In the genomic region with DNA sequence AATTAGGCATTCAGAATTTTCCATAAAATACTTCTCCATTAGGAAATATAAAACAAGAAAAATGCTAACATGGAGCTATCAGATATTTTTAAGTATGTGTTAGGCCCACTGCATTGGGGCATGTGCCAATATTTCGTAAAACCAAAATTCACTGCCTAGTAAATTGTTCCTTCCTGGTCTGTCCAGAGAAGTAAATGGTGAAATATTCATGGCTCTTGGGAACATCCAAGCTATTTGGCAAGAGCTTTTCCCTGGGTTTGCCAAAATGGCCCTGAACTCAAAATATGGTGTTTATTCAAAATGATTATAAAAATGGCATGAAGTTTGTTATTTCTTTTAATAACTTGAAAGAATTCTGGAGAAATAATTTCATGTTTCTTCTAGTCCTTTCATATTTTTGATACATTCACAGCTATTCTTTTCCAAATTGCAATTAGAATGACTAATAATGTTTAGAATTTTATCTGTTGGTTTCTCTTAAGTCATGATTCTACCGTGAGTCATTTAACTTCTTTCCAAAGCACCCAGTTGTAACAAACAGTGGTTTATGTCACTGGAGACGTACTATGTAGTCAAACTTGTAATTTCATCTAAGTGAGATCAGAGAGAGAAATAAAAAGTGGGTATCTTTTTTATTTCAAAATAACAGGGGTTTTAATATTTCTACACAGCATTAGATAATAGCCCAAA, we compare ENCODE assay signal across 10 cellular contexts. TPM values are rescaled to one million over a fixed set of nuclear protein-coding genes. Genes with fewer than 3 reads are reported as not detected.
DNase-seq lines count a peak whose midpoint lies in the region; ATAC-seq and TF ChIP-seq lines count a peak whose summit lies in the region.
"Had no signal": no experiment of that assay in that cellular context is flagged by ENCODE, and none has a peak within 500 bp of the region (broad histone marks: within the 10 kb centered on the region; RNA-seq: fewer than 3 reads in every experiment).

No MANE protein-coding gene starts in this region.

- H3K9me3 Mint-ChIP-seq in effector memory CD8-positive, alpha-beta T cell, result no peaks in the 10 kb centered on the region
- H3K9me3 Mint-ChIP-seq: type B pancreatic cell had no signal

- H2AFZ ChIP-seq in smooth muscle cell (ENCODE audit: low read depth), result no peak overlapping the region

- H3K4me1 ChIP-seq in adipocyte (ENCODE audit: control insufficient read depth, insufficient read depth, low read length), result peaks cover 72% of the 10 kb centered on the region
- peaks cover 7% of the 10 kb centered on the region for H3K4me1 ChIP-seq in smooth muscle cell (ENCODE audit: low read depth)

- peaks cover 5 to 6% of the 10 kb centered on the region in 2 donors for H3K4me1 Mint-ChIP-seq in effector memory CD8-positive, alpha-beta T cell (ENCODE audit: low read depth in 2 of 2)

- H3K27ac Mint-ChIP-seq in effector memory CD8-positive, alpha-beta T cell, result no peak overlapping the region
- H3K27ac Mint-ChIP-seq: activated naive CD8-positive, alpha-beta T cell; type B pancreatic cell had no signal

- H3K36me3 ChIP-seq in adipocyte (ENCODE audit: control insufficient read depth, insufficient read depth, low read length, severe bottlenecking) (no peaks in the 10 kb centered on the region), smooth muscle cell (ENCODE audit: low read depth) (no peaks in the 10 kb centered on the region)

- DNase-seq in GM04503 (ENCODE audit: low read depth) (peak; percentile 47), adipocyte (ENCODE audit: low read depth) (peak; percentile 63), glomerular visceral epithelial cell (ENCODE audit: extremely low spot score) (peak; percentile 31), smooth muscle cell (lab: John Stamatoyannopoulos, UW; ENCODE audit: unreplicated experiment) (no peak), iPS-NIHi7 (ENCODE audit: extremely low spot score) (no peak)
- DNase-seq in effector memory CD8-positive, alpha-beta T cell, result no peak

- no peak for ATAC-seq in HG02885 (IDR thresholded peaks at IDR 0.05; ENCODE audit: poor library complexity, unreplicated experiment)
- no peak for ATAC-seq in GM18502 (IDR thresholded peaks at IDR 0.05; ENCODE audit: poor library complexity, unreplicated experiment)
- no peak for ATAC-seq in effector memory CD8-positive, alpha-beta T cell (replicated peaks)

- H3F3A ChIP-seq in smooth muscle cell (ENCODE audit: low read depth), result no peaks in the 10 kb centered on the region

- H3K79me2 ChIP-seq in smooth muscle cell (ENCODE audit: low read depth), result no peaks in the 10 kb centered on the region

- H3K9ac ChIP-seq in adipocyte (ENCODE audit: low read length) (peak overlapping the region; percentile 66), smooth muscle cell (ENCODE audit: low read depth) (peak overlapping the region; percentile 38)

- H3K27ac ChIP-seq in smooth muscle cell (ENCODE audit: low read depth), result peak overlapping the region; percentile 72

- no peaks in the 10 kb centered on the region for H3K27me3 ChIP-seq in adipocyte (replicated peaks; ENCODE audit: control insufficient read depth, insufficient read depth, low read length)
- no peaks in the 10 kb centered on the region for H3K27me3 ChIP-seq in smooth muscle cell (ENCODE audit: low read depth)

- H3K9me3 ChIP-seq in adipocyte (ENCODE audit: control insufficient read depth, low read length) (no peaks in the 10 kb centered on the region), smooth muscle cell (replicated peaks; ENCODE audit: low read depth) (no peaks in the 10 kb centered on the region)

- WGBS in smooth muscle cell (ENCODE audit: low lambda C conversion rate), result 35% methylated on average over 3 of the region's 3 CpGs

- peaks cover 0 to 4% of the 10 kb centered on the region in 2 donors for H3K27me3 Mint-ChIP-seq in effector memory CD8-positive, alpha-beta T cell
- H3K27me3 Mint-ChIP-seq: activated naive CD8-positive, alpha-beta T cell; type B pancreatic cell had no signal

- H3K36me3 Mint-ChIP-seq in effector memory CD8-positive, alpha-beta T cell (ENCODE audit: insufficient read depth), result no peaks in the 10 kb centered on the region
- H3K36me3 Mint-ChIP-seq: type B pancreatic cell had no signal

- no peaks in the 10 kb centered on the region for H4K20me1 ChIP-seq in smooth muscle cell (ENCODE audit: low read depth)

- no peak overlapping the region for H3K4me3 Mint-ChIP-seq in effector memory CD8-positive, alpha-beta T cell
- H3K4me3 Mint-ChIP-seq: activated naive CD8-positive, alpha-beta T cell; type B pancreatic cell had no signal

- H3K4me3 ChIP-seq in adipocyte (ENCODE audit: low read length) (peak overlapping the region; percentile 42), smooth muscle cell (no peak overlapping the region)

- no peak for TF ChIP-seq CTCF in smooth muscle cell (IDR thresholded peaks at IDR 0.05; ENCODE audit: borderline replicate concordance, insufficient read depth, poor library complexity, severe bottlenecking)

- H3K4me2 ChIP-seq in smooth muscle cell, result peak overlapping the region; percentile 51

RNA-seq across cellular contexts. Expression of a gene that starts 25.7 kb away (rescaled TPM):
- total RNA-seq in smooth muscle cell, result 59.4 and 65.2 TPM in 2 replicates
- polyA plus RNA-seq in smooth muscle cell, result 12.3 and 15.1 TPM in 2 replicates

Comparison
In these comparisons a context has a peak if more than half of its experiments do, and no peak if none do; other contexts are left out.
1. DNase-seq: peak in GM04503 (single experiment), adipocyte (single experiment) and glomerular visceral epithelial cell (single experiment); none in smooth muscle cell (single experiment), iPS-NIHi7 (single experiment) and effector memory CD8-positive, alpha-beta T cell (0 of 3).